In the genomic region with DNA sequence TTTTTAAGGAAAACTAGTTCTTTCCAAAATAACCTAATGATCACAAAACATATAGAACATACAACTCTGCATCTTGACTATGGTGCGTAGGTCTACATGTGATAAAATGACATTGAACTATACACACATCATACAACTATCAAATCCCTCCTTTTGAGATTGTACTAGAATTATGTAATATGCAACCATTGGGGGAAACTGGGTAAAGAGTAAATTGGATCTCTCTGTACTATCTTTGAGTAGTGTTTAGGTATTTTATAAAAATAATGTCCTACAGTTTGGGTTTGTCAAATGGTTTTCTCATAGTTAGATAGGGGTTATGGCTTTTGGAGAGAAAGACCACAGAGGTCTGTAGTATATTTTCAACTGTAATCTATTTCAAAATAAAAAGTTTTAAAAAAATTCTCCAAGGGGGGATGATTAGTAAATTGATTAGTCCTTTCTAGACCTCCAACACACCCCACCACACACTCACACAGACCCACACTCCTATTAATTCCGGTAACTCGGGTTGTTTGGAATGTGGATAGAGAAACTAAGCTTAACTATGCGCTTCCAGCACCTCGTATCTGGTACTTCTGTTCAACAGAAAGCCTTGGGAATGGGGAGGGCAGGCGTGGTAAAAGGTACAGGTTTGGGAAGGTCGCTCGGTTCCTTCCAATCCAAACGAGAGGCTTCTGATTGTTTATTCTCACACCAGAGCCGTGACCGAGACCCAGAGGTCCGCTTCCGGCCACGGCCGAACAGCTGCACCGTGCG, we compare ENCODE assay signal across 1 cellular context.
A peak's percentile ranks its signal among the peaks of the same experiment; 100 is the strongest.
TF ChIP-seq lines count a peak whose summit lies in the region.

No MANE protein-coding gene starts in this region.

TF ChIP-seq in GM12878, 131 proteins besides CTCF, POLR2A, EP300 and RAD21 (continued from another document):
- no peak for TF ChIP-seq PML (IDR thresholded peaks at IDR 0.05; ENCODE audit: low read length)
- no peak for TF ChIP-seq ZNF622 (IDR thresholded peaks at IDR 0.05)
- TF ChIP-seq, protein P1, sequence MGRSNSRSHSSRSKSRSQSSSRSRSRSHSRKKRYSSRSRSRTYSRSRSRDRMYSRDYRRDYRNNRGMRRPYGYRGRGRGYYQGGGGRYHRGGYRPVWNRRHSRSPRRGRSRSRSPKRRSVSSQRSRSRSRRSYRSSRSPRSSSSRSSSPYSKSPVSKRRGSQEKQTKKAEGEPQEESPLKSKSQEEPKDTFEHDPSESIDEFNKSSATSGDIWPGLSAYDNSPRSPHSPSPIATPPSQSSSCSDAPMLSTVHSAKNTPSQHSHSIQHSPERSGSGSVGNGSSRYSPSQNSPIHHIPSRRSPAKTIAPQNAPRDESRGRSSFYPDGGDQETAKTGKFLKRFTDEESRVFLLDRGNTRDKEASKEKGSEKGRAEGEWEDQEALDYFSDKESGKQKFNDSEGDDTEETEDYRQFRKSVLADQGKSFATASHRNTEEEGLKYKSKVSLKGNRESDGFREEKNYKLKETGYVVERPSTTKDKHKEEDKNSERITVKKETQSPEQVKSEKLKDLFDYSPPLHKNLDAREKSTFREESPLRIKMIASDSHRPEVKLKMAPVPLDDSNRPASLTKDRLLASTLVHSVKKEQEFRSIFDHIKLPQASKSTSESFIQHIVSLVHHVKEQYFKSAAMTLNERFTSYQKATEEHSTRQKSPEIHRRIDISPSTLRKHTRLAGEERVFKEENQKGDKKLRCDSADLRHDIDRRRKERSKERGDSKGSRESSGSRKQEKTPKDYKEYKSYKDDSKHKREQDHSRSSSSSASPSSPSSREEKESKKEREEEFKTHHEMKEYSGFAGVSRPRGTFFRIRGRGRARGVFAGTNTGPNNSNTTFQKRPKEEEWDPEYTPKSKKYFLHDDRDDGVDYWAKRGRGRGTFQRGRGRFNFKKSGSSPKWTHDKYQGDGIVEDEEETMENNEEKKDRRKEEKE (IDR thresholded peaks at IDR 0.05), result no peak
- no peak for TF ChIP-seq ZNF384 (IDR thresholded peaks at IDR 0.05; ENCODE audit: borderline replicate concordance, low read depth, low read length)
- no peak for TF ChIP-seq KDM1A (IDR thresholded peaks at IDR 0.05; ENCODE audit: borderline replicate concordance)
- TF ChIP-seq ZZZ3 (IDR thresholded peaks at IDR 0.05; ENCODE audit: control insufficient read depth, insufficient read length, low read depth), result no peak
- 0 out of 4 replicates have a peak, but pooled peaks of 1 of the 2 experiments have one; percentile 41 for TF ChIP-seq CEBPB (IDR thresholded peaks at IDR 0.05; ENCODE audit: borderline replicate concordance in 1 of 2, low read depth in 2 of 2, low read length in 2 of 2)
- TF ChIP-seq KAT2A (conservative IDR thresholded peaks at IDR 0.05; ENCODE audit: control insufficient read depth, low read depth, low read length), result no peak
- no peak for TF ChIP-seq CHD4 (IDR thresholded peaks at IDR 0.05)
- TF ChIP-seq ZNF274 (IDR thresholded peaks at IDR 0.05; ENCODE audit: insufficient read depth, insufficient read length), result no peak
- no peak for TF ChIP-seq CBX3 (IDR thresholded peaks at IDR 0.05; ENCODE audit: borderline replicate concordance, low read depth)
- 0 out of 2 replicates have a peak, but pooled peaks have one; percentile 40 for TF ChIP-seq ASH2L (IDR thresholded peaks at IDR 0.05; ENCODE audit: borderline replicate concordance, low read depth)
- no peak for TF ChIP-seq BCL11A (IDR thresholded peaks at IDR 0.05; ENCODE audit: low read depth, low read length)
- TF ChIP-seq, protein P2, sequence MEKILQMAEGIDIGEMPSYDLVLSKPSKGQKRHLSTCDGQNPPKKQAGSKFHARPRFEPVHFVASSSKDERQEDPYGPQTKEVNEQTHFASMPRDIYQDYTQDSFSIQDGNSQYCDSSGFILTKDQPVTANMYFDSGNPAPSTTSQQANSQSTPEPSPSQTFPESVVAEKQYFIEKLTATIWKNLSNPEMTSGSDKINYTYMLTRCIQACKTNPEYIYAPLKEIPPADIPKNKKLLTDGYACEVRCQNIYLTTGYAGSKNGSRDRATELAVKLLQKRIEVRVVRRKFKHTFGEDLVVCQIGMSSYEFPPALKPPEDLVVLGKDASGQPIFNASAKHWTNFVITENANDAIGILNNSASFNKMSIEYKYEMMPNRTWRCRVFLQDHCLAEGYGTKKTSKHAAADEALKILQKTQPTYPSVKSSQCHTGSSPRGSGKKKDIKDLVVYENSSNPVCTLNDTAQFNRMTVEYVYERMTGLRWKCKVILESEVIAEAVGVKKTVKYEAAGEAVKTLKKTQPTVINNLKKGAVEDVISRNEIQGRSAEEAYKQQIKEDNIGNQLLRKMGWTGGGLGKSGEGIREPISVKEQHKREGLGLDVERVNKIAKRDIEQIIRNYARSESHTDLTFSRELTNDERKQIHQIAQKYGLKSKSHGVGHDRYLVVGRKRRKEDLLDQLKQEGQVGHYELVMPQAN (conservative IDR thresholded peaks at IDR 0.05), result no peak
- no peak for TF ChIP-seq FOS (IDR thresholded peaks at IDR 0.05; ENCODE audit: borderline replicate concordance, extremely low read depth, insufficient read length)
- TF ChIP-seq SUPT20H (IDR thresholded peaks at IDR 0.05; ENCODE audit: borderline replicate concordance, control insufficient read depth, low read depth, low read length), result no peak
- no peak for TF ChIP-seq IRF4 (IDR thresholded peaks at IDR 0.05; ENCODE audit: low read depth, low read length)
- TF ChIP-seq, protein P3, sequence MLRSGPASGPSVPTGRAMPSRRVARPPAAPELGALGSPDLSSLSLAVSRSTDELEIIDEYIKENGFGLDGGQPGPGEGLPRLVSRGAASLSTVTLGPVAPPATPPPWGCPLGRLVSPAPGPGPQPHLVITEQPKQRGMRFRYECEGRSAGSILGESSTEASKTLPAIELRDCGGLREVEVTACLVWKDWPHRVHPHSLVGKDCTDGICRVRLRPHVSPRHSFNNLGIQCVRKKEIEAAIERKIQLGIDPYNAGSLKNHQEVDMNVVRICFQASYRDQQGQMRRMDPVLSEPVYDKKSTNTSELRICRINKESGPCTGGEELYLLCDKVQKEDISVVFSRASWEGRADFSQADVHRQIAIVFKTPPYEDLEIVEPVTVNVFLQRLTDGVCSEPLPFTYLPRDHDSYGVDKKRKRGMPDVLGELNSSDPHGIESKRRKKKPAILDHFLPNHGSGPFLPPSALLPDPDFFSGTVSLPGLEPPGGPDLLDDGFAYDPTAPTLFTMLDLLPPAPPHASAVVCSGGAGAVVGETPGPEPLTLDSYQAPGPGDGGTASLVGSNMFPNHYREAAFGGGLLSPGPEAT (IDR thresholded peaks at IDR 0.05; ENCODE audit: low read depth), result peak; percentile 49; the same call in 1 of the 2 replicates
- TF ChIP-seq FOXM1 (IDR thresholded peaks at IDR 0.05; ENCODE audit: low read depth, low read length), result no peak
- peak; percentile 56 to 58; a peak in 2 of 4 replicates for TF ChIP-seq IKZF2 (IDR thresholded peaks at IDR 0.05)
- TF ChIP-seq, protein P4, sequence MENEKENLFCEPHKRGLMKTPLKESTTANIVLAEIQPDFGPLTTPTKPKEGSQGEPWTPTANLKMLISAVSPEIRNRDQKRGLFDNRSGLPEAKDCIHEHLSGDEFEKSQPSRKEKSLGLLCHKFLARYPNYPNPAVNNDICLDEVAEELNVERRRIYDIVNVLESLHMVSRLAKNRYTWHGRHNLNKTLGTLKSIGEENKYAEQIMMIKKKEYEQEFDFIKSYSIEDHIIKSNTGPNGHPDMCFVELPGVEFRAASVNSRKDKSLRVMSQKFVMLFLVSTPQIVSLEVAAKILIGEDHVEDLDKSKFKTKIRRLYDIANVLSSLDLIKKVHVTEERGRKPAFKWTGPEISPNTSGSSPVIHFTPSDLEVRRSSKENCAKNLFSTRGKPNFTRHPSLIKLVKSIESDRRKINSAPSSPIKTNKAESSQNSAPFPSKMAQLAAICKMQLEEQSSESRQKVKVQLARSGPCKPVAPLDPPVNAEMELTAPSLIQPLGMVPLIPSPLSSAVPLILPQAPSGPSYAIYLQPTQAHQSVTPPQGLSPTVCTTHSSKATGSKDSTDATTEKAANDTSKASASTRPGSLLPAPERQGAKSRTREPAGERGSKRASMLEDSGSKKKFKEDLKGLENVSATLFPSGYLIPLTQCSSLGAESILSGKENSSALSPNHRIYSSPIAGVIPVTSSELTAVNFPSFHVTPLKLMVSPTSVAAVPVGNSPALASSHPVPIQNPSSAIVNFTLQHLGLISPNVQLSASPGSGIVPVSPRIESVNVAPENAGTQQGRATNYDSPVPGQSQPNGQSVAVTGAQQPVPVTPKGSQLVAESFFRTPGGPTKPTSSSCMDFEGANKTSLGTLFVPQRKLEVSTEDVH (IDR thresholded peaks at IDR 0.05; ENCODE audit: low read depth, partially characterized antibody), result no peak
- TF ChIP-seq ZSCAN29 (IDR thresholded peaks at IDR 0.05), result no peak
- 0 out of 2 replicates have a peak, but pooled peaks have one; percentile 22 for TF ChIP-seq SMARCA5 (IDR thresholded peaks at IDR 0.05)
- TF ChIP-seq SIX5 (IDR thresholded peaks at IDR 0.05; ENCODE audit: low read depth, low read length, severe bottlenecking), result no peak
- no peak for TF ChIP-seq DPF2 (IDR thresholded peaks at IDR 0.05)
- no peak for TF ChIP-seq JUNB (IDR thresholded peaks at IDR 0.05)
- no peak for TF ChIP-seq EZH2 (IDR thresholded peaks at IDR 0.05; ENCODE audit: borderline replicate concordance, control insufficient read depth, low read depth, low read length)
- no peak for TF ChIP-seq LARP7 (IDR thresholded peaks at IDR 0.05)
- no peak for TF ChIP-seq CHD2 (IDR thresholded peaks at IDR 0.05; ENCODE audit: borderline replicate concordance, low read depth, low read length)
- no peak for TF ChIP-seq NRF1 (conservative IDR thresholded peaks at IDR 0.05; ENCODE audit: low read depth, low read length)
- TF ChIP-seq RCOR1 (conservative IDR thresholded peaks at IDR 0.05; ENCODE audit: low read depth, low read length), result no peak
- no peak for TF ChIP-seq MTA3 (IDR thresholded peaks at IDR 0.05; ENCODE audit: borderline replicate concordance, low read length)
- no peak for TF ChIP-seq CHD1 (IDR thresholded peaks at IDR 0.05; ENCODE audit: low read depth, low read length)
- no peak for TF ChIP-seq SMAD5 (IDR thresholded peaks at IDR 0.05; ENCODE audit: low read depth)
- TF ChIP-seq ZBED1 (IDR thresholded peaks at IDR 0.05; ENCODE audit: borderline replicate concordance), result no peak
- no peak for TF ChIP-seq SREBF2 (IDR thresholded peaks at IDR 0.05; ENCODE audit: low read length)
- TF ChIP-seq PAX8 (IDR thresholded peaks at IDR 0.05), result 0 out of 2 replicates have a peak, but pooled peaks have one; percentile 40
- TF ChIP-seq ATF7 (IDR thresholded peaks at IDR 0.05; ENCODE audit: low read depth), result no peak
- TF ChIP-seq, protein P5, sequence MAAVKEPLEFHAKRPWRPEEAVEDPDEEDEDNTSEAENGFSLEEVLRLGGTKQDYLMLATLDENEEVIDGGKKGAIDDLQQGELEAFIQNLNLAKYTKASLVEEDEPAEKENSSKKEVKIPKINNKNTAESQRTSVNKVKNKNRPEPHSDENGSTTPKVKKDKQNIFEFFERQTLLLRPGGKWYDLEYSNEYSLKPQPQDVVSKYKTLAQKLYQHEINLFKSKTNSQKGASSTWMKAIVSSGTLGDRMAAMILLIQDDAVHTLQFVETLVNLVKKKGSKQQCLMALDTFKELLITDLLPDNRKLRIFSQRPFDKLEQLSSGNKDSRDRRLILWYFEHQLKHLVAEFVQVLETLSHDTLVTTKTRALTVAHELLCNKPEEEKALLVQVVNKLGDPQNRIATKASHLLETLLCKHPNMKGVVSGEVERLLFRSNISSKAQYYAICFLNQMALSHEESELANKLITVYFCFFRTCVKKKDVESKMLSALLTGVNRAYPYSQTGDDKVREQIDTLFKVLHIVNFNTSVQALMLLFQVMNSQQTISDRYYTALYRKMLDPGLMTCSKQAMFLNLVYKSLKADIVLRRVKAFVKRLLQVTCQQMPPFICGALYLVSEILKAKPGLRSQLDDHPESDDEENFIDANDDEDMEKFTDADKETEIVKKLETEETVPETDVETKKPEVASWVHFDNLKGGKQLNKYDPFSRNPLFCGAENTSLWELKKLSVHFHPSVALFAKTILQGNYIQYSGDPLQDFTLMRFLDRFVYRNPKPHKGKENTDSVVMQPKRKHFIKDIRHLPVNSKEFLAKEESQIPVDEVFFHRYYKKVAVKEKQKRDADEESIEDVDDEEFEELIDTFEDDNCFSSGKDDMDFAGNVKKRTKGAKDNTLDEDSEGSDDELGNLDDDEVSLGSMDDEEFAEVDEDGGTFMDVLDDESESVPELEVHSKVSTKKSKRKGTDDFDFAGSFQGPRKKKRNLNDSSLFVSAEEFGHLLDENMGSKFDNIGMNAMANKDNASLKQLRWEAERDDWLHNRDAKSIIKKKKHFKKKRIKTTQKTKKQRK (IDR thresholded peaks at IDR 0.05; ENCODE audit: low read depth, low read length), result no peak
- no peak for TF ChIP-seq MEF2A (IDR thresholded peaks at IDR 0.05; ENCODE audit: insufficient read depth, low read depth, low read length)
- TF ChIP-seq, protein P6, sequence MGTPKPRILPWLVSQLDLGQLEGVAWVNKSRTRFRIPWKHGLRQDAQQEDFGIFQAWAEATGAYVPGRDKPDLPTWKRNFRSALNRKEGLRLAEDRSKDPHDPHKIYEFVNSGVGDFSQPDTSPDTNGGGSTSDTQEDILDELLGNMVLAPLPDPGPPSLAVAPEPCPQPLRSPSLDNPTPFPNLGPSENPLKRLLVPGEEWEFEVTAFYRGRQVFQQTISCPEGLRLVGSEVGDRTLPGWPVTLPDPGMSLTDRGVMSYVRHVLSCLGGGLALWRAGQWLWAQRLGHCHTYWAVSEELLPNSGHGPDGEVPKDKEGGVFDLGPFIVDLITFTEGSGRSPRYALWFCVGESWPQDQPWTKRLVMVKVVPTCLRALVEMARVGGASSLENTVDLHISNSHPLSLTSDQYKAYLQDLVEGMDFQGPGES (IDR thresholded peaks at IDR 0.05), result no peak
- TF ChIP-seq, protein P7, sequence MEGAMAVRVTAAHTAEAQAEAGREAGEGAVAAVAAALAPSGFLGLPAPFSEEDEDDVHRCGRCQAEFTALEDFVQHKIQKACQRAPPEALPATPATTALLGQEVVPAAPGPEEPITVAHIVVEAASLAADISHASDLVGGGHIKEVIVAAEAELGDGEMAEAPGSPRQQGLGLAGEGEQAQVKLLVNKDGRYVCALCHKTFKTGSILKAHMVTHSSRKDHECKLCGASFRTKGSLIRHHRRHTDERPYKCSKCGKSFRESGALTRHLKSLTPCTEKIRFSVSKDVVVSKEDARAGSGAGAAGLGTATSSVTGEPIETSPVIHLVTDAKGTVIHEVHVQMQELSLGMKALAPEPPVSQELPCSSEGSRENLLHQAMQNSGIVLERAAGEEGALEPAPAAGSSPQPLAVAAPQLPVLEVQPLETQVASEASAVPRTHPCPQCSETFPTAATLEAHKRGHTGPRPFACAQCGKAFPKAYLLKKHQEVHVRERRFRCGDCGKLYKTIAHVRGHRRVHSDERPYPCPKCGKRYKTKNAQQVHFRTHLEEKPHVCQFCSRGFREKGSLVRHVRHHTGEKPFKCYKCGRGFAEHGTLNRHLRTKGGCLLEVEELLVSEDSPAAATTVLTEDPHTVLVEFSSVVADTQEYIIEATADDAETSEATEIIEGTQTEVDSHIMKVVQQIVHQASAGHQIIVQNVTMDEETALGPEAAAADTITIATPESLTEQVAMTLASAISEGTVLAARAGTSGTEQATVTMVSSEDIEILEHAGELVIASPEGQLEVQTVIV (IDR thresholded peaks at IDR 0.05; ENCODE audit: borderline replicate concordance, partially characterized antibody), result no peak
- TF ChIP-seq IKZF1 (conservative IDR thresholded peaks at IDR 0.05), result no peak
- peak; percentile 47; the same call in 1 of the 2 replicates for TF ChIP-seq MTA2 (IDR thresholded peaks at IDR 0.05; ENCODE audit: low read depth)
- no peak for TF ChIP-seq CBX5 (IDR thresholded peaks at IDR 0.05; ENCODE audit: low read depth)
- 0 out of 2 replicates have a peak, but pooled peaks have one; percentile 71 for TF ChIP-seq NBN (IDR thresholded peaks at IDR 0.05)
